Comparison of ENCODE assay signal across 12 cellular contexts in the genomic region with DNA sequence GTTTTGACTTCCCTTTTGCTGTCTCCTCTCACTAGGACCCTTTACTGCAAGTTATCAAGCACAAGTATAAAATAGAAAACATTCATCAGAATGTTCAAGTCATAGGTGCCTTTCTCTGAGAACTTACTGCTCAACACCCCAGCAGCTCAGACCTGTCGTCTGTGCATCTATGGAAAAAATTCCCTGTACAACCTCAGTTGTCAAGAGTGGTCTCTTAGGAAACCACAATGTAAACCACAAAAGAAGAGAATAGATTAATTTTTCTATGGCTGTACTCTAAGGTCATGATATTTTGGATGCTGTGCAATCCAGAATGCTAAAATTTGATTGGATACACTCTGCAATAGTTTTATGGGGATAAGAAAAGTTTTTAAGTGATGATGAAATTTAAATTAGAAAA.
DNase-seq lines count a peak whose midpoint lies in the region; ATAC-seq and TF ChIP-seq lines count a peak whose summit lies in the region.
"Had no signal": no experiment of that assay in that cellular context is flagged by ENCODE, and none has a peak within 500 bp of the region (broad histone marks: within the 10 kb centered on the region; RNA-seq: fewer than 3 reads in every experiment).

No MANE protein-coding gene starts in this region.

- no peaks in the 10 kb centered on the region for H3K9me2 ChIP-seq in hepatocyte (replicated peaks; ENCODE audit: insufficient read depth)

- peaks cover 83% of the 10 kb centered on the region for H3K79me2 ChIP-seq in hepatocyte

- no peak for DNase-seq in activated CD4-positive, alpha-beta memory T cell treated with anti-CD3 and anti-CD28 coated beads for 36 hours
- no peak for DNase-seq in activated CD4-positive, alpha-beta memory T cell treated with anti-CD3 and anti-CD28 coated beads, Interleukin-2, amount 10 ng/mL, durations not matched to agents 7 days and 5 days
- DNase-seq in activated CD8-positive, alpha-beta T cell treated with anti-CD3 and anti-CD28 coated beads for 36 hours: no peak
- DNase-seq in hepatocyte (ENCODE audit: low spot score): no peak
- peak; percentile 23 for DNase-seq in stimulated activated CD8-positive, alpha-beta memory T cell treated with anti-CD3 and anti-CD28 coated beads, Interleukin-4, amount 100 ng/mL, for 48 hours
- DNase-seq in NCI-H82 treated with DMSO at 0.1 percent for 48 hours (lab: John Stamatoyannopoulos, UW; ENCODE audit: unreplicated experiment): no peak
- DNase-seq in activated CD8-positive, alpha-beta memory T cell treated with anti-CD3 and anti-CD28 coated beads, Interleukin-2, amount 50 U/mL, for 48 hours: no peak
- DNase-seq: activated CD4-positive, alpha-beta T cell treated with anti-CD3 and anti-CD28 coated beads for 48 hours; NCI-H526 treated with DMSO at 0.1 percent for 48 hours; SHP77; stimulated activated naive CD4-positive, alpha-beta T cell had no signal

- H3K27me3 ChIP-seq in hepatocyte: no peaks in the 10 kb centered on the region

- H3K27me3 Mint-ChIP-seq in activated CD4-positive, alpha-beta memory T cell treated with anti-CD3 and anti-CD28 coated beads for 36 hours: no peaks in the 10 kb centered on the region
- H3K27me3 Mint-ChIP-seq in activated CD4-positive, alpha-beta memory T cell treated with anti-CD3 and anti-CD28 coated beads, Interleukin-2, amount 10 ng/mL, durations not matched to agents 7 days and 5 days: peaks cover 3% of the 10 kb centered on the region
- no peaks in the 10 kb centered on the region for H3K27me3 Mint-ChIP-seq in activated CD8-positive, alpha-beta T cell treated with anti-CD3 and anti-CD28 coated beads for 36 hours

- POLR2A ChIA-PET in activated CD4-positive, alpha-beta memory T cell treated with anti-CD3 and anti-CD28 coated beads for 36 hours (lab: Charles Lee): no interaction called here
- POLR2A ChIA-PET in activated CD4-positive, alpha-beta memory T cell treated with anti-CD3 and anti-CD28 coated beads, Interleukin-2, amount 10 ng/mL, durations not matched to agents 7 days and 5 days (lab: Charles Lee): interaction anchor here (3.6 kb wide), 1 partner anchor 19 kb away, joined by 21 read pairs; no protein-coding TSS in a partner anchor
- POLR2A ChIA-PET in activated CD8-positive, alpha-beta T cell treated with anti-CD3 and anti-CD28 coated beads for 36 hours (lab: Charles Lee): interaction anchor here (1.0 to 3.4 kb wide), 2 partner anchors 9 to 136 kb away, joined by 4 to 18 read pairs; no protein-coding TSS in a partner anchor

- WGBS in hepatocyte (ENCODE audit: low lambda C conversion rate, missing lambda C conversion rate): 59% methylated on average over 1 of the region's 1 CpG

- peaks cover 65% of the 10 kb centered on the region for H3K4me1 Mint-ChIP-seq in activated CD4-positive, alpha-beta memory T cell treated with anti-CD3 and anti-CD28 coated beads for 36 hours (ENCODE audit: low read depth)
- peaks cover 71% of the 10 kb centered on the region for H3K4me1 Mint-ChIP-seq in activated CD4-positive, alpha-beta memory T cell treated with anti-CD3 and anti-CD28 coated beads, Interleukin-2, amount 10 ng/mL, durations not matched to agents 7 days and 5 days
- peaks cover 63% of the 10 kb centered on the region for H3K4me1 Mint-ChIP-seq in activated CD8-positive, alpha-beta T cell treated with anti-CD3 and anti-CD28 coated beads for 36 hours (ENCODE audit: low read depth)

- H3K27ac Mint-ChIP-seq in activated CD4-positive, alpha-beta memory T cell treated with anti-CD3 and anti-CD28 coated beads for 36 hours: peak overlapping the region; percentile 23
- no peak overlapping the region for H3K27ac Mint-ChIP-seq in activated CD4-positive, alpha-beta memory T cell treated with anti-CD3 and anti-CD28 coated beads, Interleukin-2, amount 10 ng/mL, durations not matched to agents 7 days and 5 days
- peak overlapping the region; percentile 4 for H3K27ac Mint-ChIP-seq in activated CD8-positive, alpha-beta T cell treated with anti-CD3 and anti-CD28 coated beads for 36 hours

- intact Hi-C loops in activated CD4-positive, alpha-beta memory T cell treated with anti-CD3 and anti-CD28 coated beads for 36 hours (cut with micrococcal nuclease): loop anchor here (5.0 to 10.0 kb wide), 5 partner anchors 142 to 725 kb away; partner anchors contain the start of gene LY75
- intact Hi-C loops in activated CD8-positive, alpha-beta T cell treated with anti-CD3 and anti-CD28 coated beads for 36 hours (cut with micrococcal nuclease): loop anchor here (5.0 kb wide), 2 partner anchors 77 to 137 kb away; no protein-coding TSS in a partner anchor

- no peak overlapping the region for H3K4me3 ChIP-seq in hepatocyte

- H3K36me3 Mint-ChIP-seq in activated CD4-positive, alpha-beta memory T cell treated with anti-CD3 and anti-CD28 coated beads for 36 hours: no peaks in the 10 kb centered on the region
- H3K36me3 Mint-ChIP-seq in activated CD4-positive, alpha-beta memory T cell treated with anti-CD3 and anti-CD28 coated beads, Interleukin-2, amount 10 ng/mL, durations not matched to agents 7 days and 5 days (ENCODE audit: low read depth): peaks cover 19% of the 10 kb centered on the region
- peaks cover 1% of the 10 kb centered on the region for H3K36me3 Mint-ChIP-seq in activated CD8-positive, alpha-beta T cell treated with anti-CD3 and anti-CD28 coated beads for 36 hours (ENCODE audit: low read depth)

- H4K20me1 ChIP-seq in hepatocyte (ENCODE audit: insufficient read depth, poor library complexity, severe bottlenecking): peaks cover 19% of the 10 kb centered on the region

- H3K4me3 Mint-ChIP-seq in activated CD4-positive, alpha-beta memory T cell treated with anti-CD3 and anti-CD28 coated beads for 36 hours: peak overlapping the region; percentile 1
- no peak overlapping the region for H3K4me3 Mint-ChIP-seq in activated CD4-positive, alpha-beta memory T cell treated with anti-CD3 and anti-CD28 coated beads, Interleukin-2, amount 10 ng/mL, durations not matched to agents 7 days and 5 days
- no peak overlapping the region for H3K4me3 Mint-ChIP-seq in activated CD8-positive, alpha-beta T cell treated with anti-CD3 and anti-CD28 coated beads for 36 hours

- peak overlapping the region; percentile 73 for H3K27ac ChIP-seq in hepatocyte

- CTCF ChIA-PET in activated CD4-positive, alpha-beta memory T cell treated with anti-CD3 and anti-CD28 coated beads for 36 hours (lab: Charles Lee): no interaction called here
- CTCF ChIA-PET in activated CD4-positive, alpha-beta memory T cell treated with anti-CD3 and anti-CD28 coated beads, Interleukin-2, amount 10 ng/mL, durations not matched to agents 7 days and 5 days (lab: Charles Lee): interaction anchor here (1.2 kb wide), 1 partner anchor 17 kb away, joined by 3 read pairs; no protein-coding TSS in a partner anchor
- CTCF ChIA-PET in activated CD8-positive, alpha-beta T cell treated with anti-CD3 and anti-CD28 coated beads for 36 hours (lab: Charles Lee): no interaction called here

- peaks cover 23% of the 10 kb centered on the region for H3K4me1 ChIP-seq in hepatocyte (ENCODE audit: insufficient read depth)

- no peaks in the 10 kb centered on the region for H3K9me3 ChIP-seq in hepatocyte (ENCODE audit: low read depth)

- no peak for ATAC-seq in activated CD8-positive, alpha-beta T cell treated with anti-CD3 and anti-CD28 coated beads for 36 hours
- ATAC-seq in GM18502 (IDR thresholded peaks at IDR 0.05; ENCODE audit: poor library complexity, unreplicated experiment): no peak

- no peaks in the 10 kb centered on the region for H3K9me3 Mint-ChIP-seq in activated CD4-positive, alpha-beta memory T cell treated with anti-CD3 and anti-CD28 coated beads for 36 hours
- no peaks in the 10 kb centered on the region for H3K9me3 Mint-ChIP-seq in activated CD4-positive, alpha-beta memory T cell treated with anti-CD3 and anti-CD28 coated beads, Interleukin-2, amount 10 ng/mL, durations not matched to agents 7 days and 5 days
- H3K9me3 Mint-ChIP-seq in activated CD8-positive, alpha-beta T cell treated with anti-CD3 and anti-CD28 coated beads for 36 hours: no peaks in the 10 kb centered on the region

- no peaks in the 10 kb centered on the region for H3K36me3 ChIP-seq in hepatocyte (replicated peaks; ENCODE audit: insufficient read depth, low read depth)

- H3K4me2 ChIP-seq in hepatocyte: no peak overlapping the region

- H2AFZ ChIP-seq in hepatocyte: no peak overlapping the region

- no peak for TF ChIP-seq CTCF in activated CD8-positive, alpha-beta T cell treated with anti-CD3 and anti-CD28 coated beads for 36 hours (IDR thresholded peaks at IDR 0.05)
- TF ChIP-seq CTCF in hepatocyte (IDR thresholded peaks at IDR 0.05; ENCODE audit: poor library complexity): no peak
